Comparison of ENCODE assay signal across 8 cellular contexts in the genomic region with DNA sequence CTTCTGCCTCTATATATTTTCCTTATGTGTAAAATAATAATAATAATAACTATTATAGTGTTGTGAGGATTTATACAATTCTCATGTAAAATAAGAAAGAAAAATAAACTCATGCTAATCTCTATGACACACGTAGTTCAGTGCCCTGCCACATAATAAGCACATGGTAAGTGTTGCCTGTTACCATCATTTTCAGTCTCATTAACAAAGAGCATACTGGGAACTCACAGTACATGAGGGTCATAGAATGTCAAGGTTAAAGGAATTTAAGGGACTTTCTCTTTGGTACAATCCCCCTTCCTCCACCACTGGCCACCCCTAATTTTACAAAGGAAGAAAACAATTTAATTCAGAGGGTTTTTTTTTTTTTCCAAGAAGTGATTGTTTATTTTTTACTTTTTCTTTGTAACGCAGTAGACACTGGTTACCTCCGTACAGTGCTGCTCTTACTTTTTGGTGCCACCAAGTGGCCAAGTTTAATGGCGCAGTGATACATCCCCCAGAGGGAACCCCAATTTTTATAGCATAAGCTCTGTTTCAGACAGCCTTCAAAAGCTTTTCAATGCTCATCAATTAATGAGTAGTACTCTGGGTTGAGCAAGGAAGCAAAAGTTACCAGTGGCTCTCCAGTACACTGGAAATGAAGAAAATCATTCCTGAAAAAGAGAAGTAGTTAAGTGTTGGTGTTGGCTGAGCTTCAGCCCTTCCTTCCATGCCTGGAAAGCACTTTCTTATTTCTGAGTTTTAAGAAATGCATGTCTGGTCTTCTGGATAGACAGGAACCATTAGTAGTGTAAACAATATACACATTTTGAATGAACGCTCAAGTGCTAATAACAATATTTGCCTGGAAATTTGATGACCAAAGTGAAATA.
DNase-seq lines count a peak whose midpoint lies in the region; ATAC-seq, FAIRE-seq and TF ChIP-seq lines count a peak whose summit lies in the region.

No MANE protein-coding gene starts in this region.

- H3K79me2 ChIP-seq in endothelial cell of umbilical vein (ENCODE audit: control insufficient read depth, insufficient read depth, low read length), result no peaks in the 10 kb centered on the region
- H3K79me2 ChIP-seq in neural progenitor cell (ENCODE audit: low read depth), result no peaks in the 10 kb centered on the region

- TF ChIP-seq POLR2A in endothelial cell of umbilical vein (IDR thresholded peaks at IDR 0.05; ENCODE audit: low read depth, low read length) (no peak), tibial nerve (IDR thresholded peaks at IDR 0.05) (no peak)

- H3K36me3 ChIP-seq in endothelial cell of umbilical vein (ENCODE audit: control insufficient read depth in 2 of 2, extremely low read depth in 1 of 2, insufficient read depth in 2 of 2, low read length in 2 of 2) (no peaks in the 10 kb centered on the region), neural progenitor cell (no peaks in the 10 kb centered on the region), tibial nerve (no peaks in the 10 kb centered on the region)

- H3K4me1 Mint-ChIP-seq in activated CD4-positive, alpha-beta memory T cell treated with anti-CD3 and anti-CD28 coated beads for 36 hours (ENCODE audit: low read depth), result peaks cover 22% of the 10 kb centered on the region
- peaks cover 12% of the 10 kb centered on the region for H3K4me1 Mint-ChIP-seq in neural progenitor cell

- H3K27me3 ChIP-seq in endothelial cell of umbilical vein (ENCODE audit: control insufficient read depth in 2 of 2, insufficient read depth in 2 of 2, low read length in 2 of 2) (peaks cover 0 to 4% of the 10 kb centered on the region in 2 experiments), neural progenitor cell (no peaks in the 10 kb centered on the region), tibial nerve (no peaks in the 10 kb centered on the region)

- no peak overlapping the region for H2AFZ ChIP-seq in endothelial cell of umbilical vein (ENCODE audit: low read depth, low read length)
- H2AFZ ChIP-seq in neural progenitor cell (replicated peaks), result no peak overlapping the region

- H3K27ac Mint-ChIP-seq in activated CD4-positive, alpha-beta memory T cell treated with anti-CD3 and anti-CD28 coated beads for 36 hours, result no peak overlapping the region
- no peak overlapping the region for H3K27ac Mint-ChIP-seq in neural progenitor cell

- intact Hi-C loops in activated CD4-positive, alpha-beta memory T cell treated with anti-CD3 and anti-CD28 coated beads for 36 hours (cut with micrococcal nuclease), result loop anchor here (1.0 to 5.0 kb wide), 4 partner anchors 181 to 651 kb away; no protein-coding TSS in a partner anchor
- intact Hi-C loops in endothelial cell of umbilical vein (cut with micrococcal nuclease), result loop anchor here (1.0 to 5.0 kb wide), 6 partner anchors 96 to 404 kb away; no protein-coding TSS in a partner anchor

- H3K9ac ChIP-seq in endothelial cell of umbilical vein (replicated peaks; ENCODE audit: extremely low read depth, insufficient read depth, low read length) (no peak overlapping the region), neural progenitor cell (no peak overlapping the region)

- BruUV-seq in endothelial cell of umbilical vein (replicated peaks; lab: Mats Ljungman, UMichigan), result no TSS peak

- peaks cover 8% of the 10 kb centered on the region for H3K4me1 ChIP-seq in endothelial cell of umbilical vein (ENCODE audit: control insufficient read depth, extremely low read depth, insufficient read depth, low read length)
- H3K4me1 ChIP-seq in neural progenitor cell, result peaks cover 6% of the 10 kb centered on the region
- H3K4me1 ChIP-seq in tibial nerve, result no peaks in the 10 kb centered on the region

- dilution Hi-C loops in endothelial cell of umbilical vein (cut with MboI; ENCODE audit: extremely low pct_ligation_motif_present, low sequenced_read_pairs), result no loop called here

- WGBS in tibial nerve, 2 donors, result 22 to 26% methylated on average over 5 of the region's 5 CpGs

- TF ChIP-seq EP300 in tibial nerve (IDR thresholded peaks at IDR 0.05), result no peak

- H3K4me3 Mint-ChIP-seq in activated CD4-positive, alpha-beta memory T cell treated with anti-CD3 and anti-CD28 coated beads for 36 hours, result no peak overlapping the region
- no peak overlapping the region for H3K4me3 Mint-ChIP-seq in neural progenitor cell

- ATAC-seq in HG02642 (IDR thresholded peaks at IDR 0.05; ENCODE audit: poor library complexity, unreplicated experiment), result peak; percentile 92

- DNase-seq in SIG-M5 treated with dmso at 0.1 percent for 504 hours (lab: John Stamatoyannopoulos, UW; ENCODE audit: unreplicated experiment), result peak; percentile 10
- no peak for DNase-seq in SIG-M5 (lab: John Stamatoyannopoulos, UW)
- DNase-seq in NCI-H1105 treated with DMSO at 0.1 percent for 48 hours (lab: John Stamatoyannopoulos, UW), result peak; percentile 42
- peak; percentile 74 for DNase-seq in activated CD4-positive, alpha-beta memory T cell treated with anti-CD3 and anti-CD28 coated beads for 36 hours
- DNase-seq in endothelial cell of umbilical vein (ENCODE audit: low read depth, low spot score), result peak; percentile 63
- peak; percentile 61 for DNase-seq in neural progenitor cell (ENCODE audit: low spot score)
- DNase-seq in tibial nerve (ENCODE audit: low spot score in 2 of 2), result peak in 1 of 2 donors; percentile 65

- H3K4me2 ChIP-seq in endothelial cell of umbilical vein (ENCODE audit: insufficient read depth, low read length) (no peak overlapping the region), neural progenitor cell (no peak overlapping the region)

- no peaks in the 10 kb centered on the region for H3K9me1 ChIP-seq in endothelial cell of umbilical vein (replicated peaks; ENCODE audit: control insufficient read depth, extremely low read depth, insufficient read depth, low read length)

- H4K20me1 ChIP-seq in endothelial cell of umbilical vein (replicated peaks; ENCODE audit: control insufficient read depth, extremely low read depth, insufficient read depth, low read length) (no peaks in the 10 kb centered on the region), neural progenitor cell (ENCODE audit: low read depth) (no peaks in the 10 kb centered on the region)

- H3K27ac ChIP-seq in endothelial cell of umbilical vein (ENCODE audit: insufficient read depth, low read depth, low read length), result no peak overlapping the region
- no peak overlapping the region for H3K27ac ChIP-seq in neural progenitor cell
- H3K27ac ChIP-seq in tibial nerve, result no peak overlapping the region

- POLR2A ChIA-PET in activated CD4-positive, alpha-beta memory T cell treated with anti-CD3 and anti-CD28 coated beads for 36 hours (lab: Charles Lee), result no interaction called here
- POLR2A ChIA-PET in endothelial cell of umbilical vein (lab: Charles Lee), result no interaction called here

- H3K9me3 Mint-ChIP-seq in activated CD4-positive, alpha-beta memory T cell treated with anti-CD3 and anti-CD28 coated beads for 36 hours, result peaks cover 2% of the 10 kb centered on the region
- H3K9me3 Mint-ChIP-seq in neural progenitor cell, result peaks cover 15% of the 10 kb centered on the region

- TF ChIP-seq CTCF in endothelial cell of umbilical vein (IDR thresholded peaks at IDR 0.05; ENCODE audit: extremely low read depth in 1 of 2, insufficient read depth in 1 of 2, low read depth in 1 of 2, low read length in 2 of 2), result peak; percentile 69 to 78
- TF ChIP-seq CTCF in neural progenitor cell (IDR thresholded peaks at IDR 0.05), result peak; percentile 76
- TF ChIP-seq CTCF in tibial nerve (IDR thresholded peaks at IDR 0.05), result peak; percentile 39 to 63 (median 47)

- peak; percentile 62 for FAIRE-seq in endothelial cell of umbilical vein (lab: Jason Lieb, UNC)

- no peaks in the 10 kb centered on the region for H3K27me3 Mint-ChIP-seq in activated CD4-positive, alpha-beta memory T cell treated with anti-CD3 and anti-CD28 coated beads for 36 hours
- H3K27me3 Mint-ChIP-seq in neural progenitor cell (ENCODE audit: insufficient read depth, low read depth), result no peaks in the 10 kb centered on the region

- H3K4me3 ChIP-seq in endothelial cell of umbilical vein (replicated peaks in 1 of 3; ENCODE audit: insufficient read depth in 1 of 3, low read depth in 1 of 3, low read length in 3 of 3) (no peak overlapping the region), neural progenitor cell (no peak overlapping the region), tibial nerve (no peak overlapping the region)

- H3K36me3 Mint-ChIP-seq in activated CD4-positive, alpha-beta memory T cell treated with anti-CD3 and anti-CD28 coated beads for 36 hours, result no peaks in the 10 kb centered on the region
- peaks cover 4% of the 10 kb centered on the region for H3K36me3 Mint-ChIP-seq in neural progenitor cell

- no peaks in the 10 kb centered on the region for H3F3A ChIP-seq in neural progenitor cell (ENCODE audit: low read depth)

- CTCF ChIA-PET in activated CD4-positive, alpha-beta memory T cell treated with anti-CD3 and anti-CD28 coated beads for 36 hours (lab: Charles Lee), result interaction anchor here (0.5 to 7.8 kb wide), 53 partner anchors 8 to 677 kb away, joined by 3 to 121 read pairs (median 4); a partner anchor contains a TSS
- CTCF ChIA-PET in endothelial cell of umbilical vein (lab: Charles Lee), result interaction anchor here (0.6 to 8.6 kb wide), 87 partner anchors 9 to 1198 kb away, joined by 3 to 221 read pairs (median 5); a partner anchor contains a TSS

- no peaks in the 10 kb centered on the region for H3K9me3 ChIP-seq in endothelial cell of umbilical vein (replicated peaks; ENCODE audit: control insufficient read depth, insufficient read depth, low read length)
- H3K9me3 ChIP-seq in neural progenitor cell (ENCODE audit: low read depth), result no peaks in the 10 kb centered on the region
- H3K9me3 ChIP-seq in tibial nerve, result no peaks in the 10 kb centered on the region

TF ChIP-seq in endothelial cell of umbilical vein, 7 proteins besides CTCF, POLR2A, EP300 and RAD21:
- TF ChIP-seq GATA2 (IDR thresholded peaks at IDR 0.05; ENCODE audit: insufficient read depth, insufficient read length, low read depth, low read length), result no peak
- TF ChIP-seq EZH2 (IDR thresholded peaks at IDR 0.05; ENCODE audit: borderline replicate concordance, low read depth, low read length, severe bottlenecking), result no peak
- TF ChIP-seq, protein P1, sequence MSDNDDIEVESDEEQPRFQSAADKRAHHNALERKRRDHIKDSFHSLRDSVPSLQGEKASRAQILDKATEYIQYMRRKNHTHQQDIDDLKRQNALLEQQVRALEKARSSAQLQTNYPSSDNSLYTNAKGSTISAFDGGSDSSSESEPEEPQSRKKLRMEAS (IDR thresholded peaks at IDR 0.05; ENCODE audit: insufficient read depth, insufficient read length), result no peak
- TF ChIP-seq MYC (IDR thresholded peaks at IDR 0.05; ENCODE audit: low read depth, low read length), result no peak
- no peak for TF ChIP-seq POLR2AphosphoS5 (IDR thresholded peaks at IDR 0.05; ENCODE audit: insufficient read depth, low read depth, low read length)
- no peak for TF ChIP-seq JUN (IDR thresholded peaks at IDR 0.05; ENCODE audit: borderline replicate concordance, insufficient read depth, insufficient read length, low read depth)
- TF ChIP-seq FOS (IDR thresholded peaks at IDR 0.05; ENCODE audit: borderline replicate concordance, insufficient read depth, low read length), result no peak
